Comparison of ENCODE assay signal across 8 cellular contexts in genomic region chr16:57045694-57046381, GRCh38. TPM values are rescaled to one million over a fixed set of nuclear protein-coding genes. Genes with fewer than 3 reads are reported as not detected.
DNase-seq lines count a peak whose midpoint lies in the region; ATAC-seq and TF ChIP-seq lines count a peak whose summit lies in the region.

No MANE protein-coding gene starts in this region.

- POLR2A ChIA-PET in RWPE1 (lab: Yijun Ruan, JAX; ENCODE audit: low non-redundant PET) = no interaction called here

- H3K4me3 Mint-ChIP-seq in stimulated activated effector memory CD8-positive, alpha-beta T cell treated with anti-CD3 and anti-CD28 coated beads, Interleukin-12 subunit alpha, Interleukin-12 subunit beta, amount 100 ng/mL, for 72 hours = no peak overlapping the region

- no peak for ATAC-seq in stimulated activated effector memory CD8-positive, alpha-beta T cell treated with anti-CD3 and anti-CD28 coated beads, Interleukin-12 subunit alpha, Interleukin-12 subunit beta, amount 100 ng/mL, for 72 hours
- no peak for ATAC-seq in GM18511 (IDR thresholded peaks at IDR 0.05; ENCODE audit: unreplicated experiment)

- peaks cover 56% of the 10 kb centered on the region for H3K4me1 Mint-ChIP-seq in stimulated activated effector memory CD8-positive, alpha-beta T cell treated with anti-CD3 and anti-CD28 coated beads, Interleukin-12 subunit alpha, Interleukin-12 subunit beta, amount 100 ng/mL, for 72 hours

- no peak overlapping the region for H3K4me3 ChIP-seq in kidney epithelial cell (ENCODE audit: low read depth, low read length)

- H3K36me3 Mint-ChIP-seq in stimulated activated effector memory CD8-positive, alpha-beta T cell treated with anti-CD3 and anti-CD28 coated beads, Interleukin-12 subunit alpha, Interleukin-12 subunit beta, amount 100 ng/mL, for 72 hours = peaks cover 98% of the 10 kb centered on the region

- H3K9me3 Mint-ChIP-seq in stimulated activated effector memory CD8-positive, alpha-beta T cell treated with anti-CD3 and anti-CD28 coated beads, Interleukin-12 subunit alpha, Interleukin-12 subunit beta, amount 100 ng/mL, for 72 hours = no peaks in the 10 kb centered on the region

- TF ChIP-seq CTCF in GM13977 (IDR thresholded peaks at IDR 0.05; ENCODE audit: extremely low read depth, insufficient read depth, missing control alignments) = peak; percentile 82
- TF ChIP-seq CTCF in RWPE1 (conservative IDR thresholded peaks at IDR 0.05; ENCODE audit: low read depth) = peak; percentile 35
- peak; percentile 87 for TF ChIP-seq CTCF in kidney epithelial cell (IDR thresholded peaks at IDR 0.05; ENCODE audit: insufficient read depth, low read length, poor library complexity, severe bottlenecking)

- CTCF ChIA-PET in RWPE1 (lab: Yijun Ruan, JAX) = interaction anchor here (0.6 to 1.0 kb wide), 4 partner anchors 14 to 47 kb away, joined by 3 to 4 read pairs (median 4); no protein-coding TSS in a partner anchor

- in situ Hi-C loops in GM13977 (cut with MboI; ENCODE audit: low pct_unique_long_range_greater_than_20kb, low sequenced_read_pairs, unreplicated experiment) = loop anchor here (10.0 kb wide), 1 partner anchor 181 kb away; the partner anchor contains the start of gene SLC12A3

- peak; percentile 97 for DNase-seq in 8988T
- DNase-seq in GM13977 (ENCODE audit: low spot score) = peak; percentile 66
- DNase-seq in RWPE1 (ENCODE audit: low spot score) = peak; percentile 36
- peak; percentile 61 for DNase-seq in cerebellar cortex (ENCODE audit: low spot score)
- DNase-seq in kidney epithelial cell (ENCODE audit: low read depth) = no peak
- no peak for DNase-seq in stimulated activated effector memory CD8-positive, alpha-beta T cell treated with anti-CD3 and anti-CD28 coated beads, Interleukin-12 subunit alpha, Interleukin-12 subunit beta, amount 100 ng/mL, for 72 hours (ENCODE audit: low spot score in 2 of 2)
- DNase-seq in NCI-H2029 (lab: John Stamatoyannopoulos, UW) = no peak

- H3K36me3 ChIP-seq in kidney epithelial cell (ENCODE audit: control insufficient read depth, insufficient read depth, low read length) = no peaks in the 10 kb centered on the region

- H3K27ac ChIP-seq in RWPE1 = no peak overlapping the region

- H3K27ac Mint-ChIP-seq in stimulated activated effector memory CD8-positive, alpha-beta T cell treated with anti-CD3 and anti-CD28 coated beads, Interleukin-12 subunit alpha, Interleukin-12 subunit beta, amount 100 ng/mL, for 72 hours = peak overlapping the region; percentile 79

- H3K27me3 ChIP-seq in kidney epithelial cell (ENCODE audit: control insufficient read depth, insufficient read depth, low read length) = no peaks in the 10 kb centered on the region

RNA-seq across cellular contexts. Expression of gene CPNE2, which starts 46.5 kb away (rescaled TPM):
- total RNA-seq in kidney epithelial cell = 23.4 and 24.3 TPM in 2 replicates

RNA-seq across cellular contexts. Expression of gene NLRC5, which starts 56.5 kb away (rescaled TPM):
- total RNA-seq in kidney epithelial cell = 7.7 and 14.1 TPM in 2 replicates

Comparison
In these comparisons a context has a peak if more than half of its experiments do, and no peak if none do; other contexts are left out.
1. DNase-seq: peak in 8988T (single experiment), GM13977 (single experiment), RWPE1 (single experiment) and cerebellar cortex (single experiment); none in kidney epithelial cell (single experiment), stimulated activated effector memory CD8-positive, alpha-beta T cell treated with anti-CD3 and anti-CD28 coated beads, Interleukin-12 subunit alpha, Interleukin-12 subunit beta, amount 100 ng/mL, for 72 hours (0 of 2) and NCI-H2029 (single experiment).
2. CTCF ChIP-seq: peak in every context shown above with its lines; median percentile 87 in kidney epithelial cell; 82 in GM13977; 35 in RWPE1.